In genomic region chr12:94458882-94459772, GRCh38 we compare ENCODE assay signal across 8 cellular contexts.
A peak's percentile ranks its signal among the peaks of the same experiment; 100 is the strongest.
DNase-seq lines count a peak whose midpoint lies in the region; ATAC-seq lines count a peak whose summit lies in the region.

No MANE protein-coding gene starts in this region.

- H3K27ac ChIP-seq in SK-N-MC (no peak overlapping the region), muscle layer of colon (ENCODE audit: low read depth, low read length) (peak overlapping the region; percentile 87)

- peak; percentile 31 for ATAC-seq in GM19467 (IDR thresholded peaks at IDR 0.05; ENCODE audit: unreplicated experiment)

- DNase-seq in DMS53 (lab: John Stamatoyannopoulos, UW) (peak; percentile 90), HS-5 (ENCODE audit: low read depth) (peak; percentile 16), SK-N-MC (ENCODE audit: low read depth, low spot score) (no peak), HCEC 1CT (no peak)
- DNase-seq in effector CD4-positive, alpha-beta T cell: no peak

- H3K4me3 ChIP-seq in SK-N-MC: peak overlapping the region; percentile 90
- peak overlapping the region; percentile 89 for H3K4me3 ChIP-seq in endocrine pancreas (ENCODE audit: control insufficient read depth, insufficient read depth, low read length)
- peak overlapping the region; percentile 57 to 88 for H3K4me3 ChIP-seq in muscle layer of colon (ENCODE audit: low read depth in 1 of 2, low read length in 2 of 2)

- H3K9me3 ChIP-seq in SK-N-MC (ENCODE audit: low read depth, low read length): no peaks in the 10 kb centered on the region
- no peaks in the 10 kb centered on the region for H3K9me3 ChIP-seq in endocrine pancreas (ENCODE audit: control insufficient read depth, low read length)
- no peaks in the 10 kb centered on the region for H3K9me3 ChIP-seq in muscle layer of colon (ENCODE audit: low read length)

- H3K27me3 ChIP-seq in endocrine pancreas (ENCODE audit: control insufficient read depth, insufficient read depth, low read length) (no peaks in the 10 kb centered on the region), muscle layer of colon (ENCODE audit: control insufficient read depth in 1 of 2, insufficient read depth in 2 of 2, low read length in 2 of 2) (no peaks in the 10 kb centered on the region)

- H3K4me1 ChIP-seq in endocrine pancreas (ENCODE audit: control insufficient read depth, insufficient read depth, low read length) (no peaks in the 10 kb centered on the region), muscle layer of colon (ENCODE audit: insufficient read depth, low read length) (peaks cover 19% of the 10 kb centered on the region)

- H3K36me3 ChIP-seq in SK-N-MC (ENCODE audit: insufficient read depth, low read length) (peaks cover 17% of the 10 kb centered on the region), endocrine pancreas (ENCODE audit: control insufficient read depth, insufficient read depth, low read length) (no peaks in the 10 kb centered on the region), muscle layer of colon (ENCODE audit: insufficient read depth, low read length) (no peaks in the 10 kb centered on the region)

- H3K9ac ChIP-seq in SK-N-MC (ENCODE audit: insufficient read length): peak overlapping the region; percentile 82
- H3K9ac ChIP-seq in endocrine pancreas (ENCODE audit: control insufficient read depth, insufficient read depth, low read length): peak overlapping the region; percentile 85
- peak overlapping the region; percentile 89 for H3K9ac ChIP-seq in muscle layer of colon (ENCODE audit: low read length)

Comparison
In these comparisons a context has a peak if more than half of its experiments do, and no peak if none do; other contexts are left out.
1. DNase-seq: peak in DMS53 (single experiment) and HS-5 (single experiment); none in SK-N-MC (single experiment), HCEC 1CT (single experiment) and effector CD4-positive, alpha-beta T cell (single experiment).
2. Peak in every context shown above with its lines, with median percentiles within 50 percentile points of each other: H3K4me3 ChIP-seq and H3K9ac ChIP-seq.